Comparison of ENCODE assay signal across 16 cellular contexts in genomic region chr2:26073830-26074229, GRCh38. TPM values are rescaled to one million over a fixed set of nuclear protein-coding genes. Genes with fewer than 3 reads are reported as not detected.
DNase-seq lines count a peak whose midpoint lies in the region; ATAC-seq, FAIRE-seq and TF ChIP-seq lines count a peak whose summit lies in the region.
"Had no signal": no experiment of that assay in that cellular context is flagged by ENCODE, and none has a peak within 500 bp of the region (broad histone marks: within the 10 kb centered on the region; RNA-seq: fewer than 3 reads in every experiment).

No MANE protein-coding gene starts in this region.

- TF ChIP-seq CTCF in Caco-2 (IDR thresholded peaks at IDR 0.05; ENCODE audit: insufficient read depth in 1 of 2, low read depth in 1 of 2, low read length in 1 of 2, severe bottlenecking in 1 of 2, unreplicated experiment in 1 of 2) = no peak
- TF ChIP-seq CTCF in GM12878 (IDR thresholded peaks at IDR 0.05 in 2 of 3, conservative IDR thresholded peaks at IDR 0.05 in 1 of 3; ENCODE audit: control insufficient read depth in 2 of 3, extremely low read depth in 1 of 3, insufficient read depth in 1 of 3, low read depth in 3 of 3, low read length in 3 of 3) = no peak
- TF ChIP-seq CTCF in HepG2 (CRISPR knock-in tag; IDR thresholded peaks at IDR 0.05) = no peak
- TF ChIP-seq CTCF in tibial artery (IDR thresholded peaks at IDR 0.05) = no peak
- TF ChIP-seq CTCF in pancreas (IDR thresholded peaks at IDR 0.05) = no peak

- intact Hi-C loops in Caco-2 (cut with micrococcal nuclease; ENCODE audit: unreplicated experiment) = no loop called here
- intact Hi-C loops in GM12878 (cut with micrococcal nuclease; ENCODE audit: unreplicated experiment) = no loop called here
- intact Hi-C loops in HepG2 (cut with micrococcal nuclease; ENCODE audit: unreplicated experiment) = loop anchor here (10.0 kb wide), 1 partner anchor 79 kb away; no protein-coding TSS in a partner anchor
- intact Hi-C loops in tibial artery (cut with DNase I; ENCODE audit: low total_unique reads) = no loop called here
- intact Hi-C loops in activated T-helper 1 cell treated with anti-CD3 and anti-CD28 coated beads, Interleukin-12 subunit alpha, Interleukin-12 subunit beta, Interleukin-2, Interleukin-4 antibody, amounts not matched to agents 30 ng/mL and 10 ng/mL and 1 ng/mL, durations not matched to agents 14 hours and 24 hours and 36 hours (cut with micrococcal nuclease) = no loop called here
- intact Hi-C loops in pancreas (cut with DNase I) = no loop called here

- BruUV-seq in Caco-2 (replicated peaks; lab: Mats Ljungman, UMichigan) = no TSS peak
- BruUV-seq in GM12878 (replicated peaks; lab: Mats Ljungman, UMichigan) = TSS peak; percentile 7
- no TSS peak for BruUV-seq in HepG2 (replicated peaks; lab: Mats Ljungman, UMichigan)

- SMC1A ChIA-PET in GM12878 (lab: Charles Lee; ENCODE audit: uncharacterized antibody, unreplicated experiment) = interaction anchor here (0.7 to 1.5 kb wide), 9 partner anchors 9 to 222 kb away, joined by 3 to 5 read pairs (median 3); partner anchors contain the start of gene RAB10

- H3K4me3 ChIP-seq in Caco-2 (ENCODE audit: low read depth, low read length) (no peak overlapping the region), GM12878 (no peak overlapping the region), HepG2 (replicated peaks in 1 of 3; ENCODE audit: insufficient read depth in 1 of 3, low read depth in 2 of 3, low read length in 3 of 3) (no peak overlapping the region), small intestine (ENCODE audit: low read depth in 1 of 2, low read length in 2 of 2) (no peak overlapping the region), tibial artery (no peak overlapping the region), pancreas (no peak overlapping the region)

- no peak for FAIRE-seq in GM12878 (lab: Jason Lieb, UNC)
- no peak for FAIRE-seq in HepG2 (lab: Jason Lieb, UNC)
- no peak for FAIRE-seq in small intestine (lab: Jason Lieb, UNC)
- FAIRE-seq in pancreas (lab: Jason Lieb, UNC) = no peak

- H3K9ac ChIP-seq in GM12878 (ENCODE audit: control insufficient read depth, insufficient read depth, low read length) (no peak overlapping the region), HepG2 (ENCODE audit: insufficient read depth, low read depth, low read length) (no peak overlapping the region)

- no peak for TF ChIP-seq EP300 in GM12878 (IDR thresholded peaks at IDR 0.05; ENCODE audit: borderline replicate concordance in 1 of 2, control insufficient read depth in 1 of 2, low read depth in 2 of 2, low read length in 2 of 2)
- TF ChIP-seq EP300 in HepG2 (IDR thresholded peaks at IDR 0.05; ENCODE audit: low read depth in 2 of 2, low read length in 2 of 2) = no peak
- no peak for TF ChIP-seq EP300 in HepG2 (CRISPR knock-in tag; IDR thresholded peaks at IDR 0.05; ENCODE audit: borderline replicate concordance)

- H3K79me2 ChIP-seq in GM12878 (ENCODE audit: control insufficient read depth, insufficient read depth, low read length) (peaks cover 79% of the 10 kb centered on the region), HepG2 (ENCODE audit: insufficient read depth, low read length) (peaks cover 91% of the 10 kb centered on the region)

- no peaks in the 10 kb centered on the region; the same call in 1 of the 2 replicates for H3K36me3 ChIP-seq in Caco-2 (ENCODE audit: control insufficient read depth, insufficient read depth, low read length)
- H3K36me3 ChIP-seq in GM12878 (ENCODE audit: control insufficient read depth in 2 of 2, insufficient read depth in 2 of 2, low read length in 1 of 2) = no peaks in the 10 kb centered on the region; a peak in 1 of 4 replicates
- 0 out of 5 replicates have a peak, but pooled peaks cover 0 to 3% of the 10 kb centered on the region in 2 experiments for H3K36me3 ChIP-seq in HepG2 (replicated peaks in 1 of 2; ENCODE audit: control insufficient read depth in 1 of 2, insufficient read depth in 2 of 2, low read length in 2 of 2)
- no peaks in the 10 kb centered on the region for H3K36me3 ChIP-seq in small intestine (ENCODE audit: control insufficient read depth in 2 of 2, insufficient read depth in 2 of 2, low read length in 2 of 2)
- H3K36me3 ChIP-seq in tibial artery = no peaks in the 10 kb centered on the region
- no peaks in the 10 kb centered on the region for H3K36me3 ChIP-seq in pancreas
- H3K36me3 ChIP-seq: BE2C had no signal

- CTCF ChIA-PET in Caco-2 (lab: Charles Lee) = interaction anchor here (0.8 to 1.3 kb wide), 4 partner anchors 14 to 57 kb away, joined by 3 to 4 read pairs (median 3); partner anchors contain the start of gene RAB10
- CTCF ChIA-PET in GM12878 (lab: Yijun Ruan, JAX) = interaction anchor here (0.9 to 3.4 kb wide), 4 partner anchors 10 to 82 kb away, joined by 3 to 10 read pairs (median 6); no protein-coding TSS in a partner anchor
- CTCF ChIA-PET in HepG2 (lab: Yijun Ruan, JAX; ENCODE audit: low intra/inter-chr PET ratio, low total read pairs) = no interaction called here

- peaks cover 8% of the 10 kb centered on the region for H3K9me3 Mint-ChIP-seq in Caco-2 (ENCODE audit: unreplicated experiment)
- H3K9me3 Mint-ChIP-seq in activated T-helper 1 cell treated with anti-CD3 and anti-CD28 coated beads, Interleukin-12 subunit alpha, Interleukin-12 subunit beta, Interleukin-2, Interleukin-4 antibody, amounts not matched to agents 30 ng/mL and 10 ng/mL and 1 ng/mL, durations not matched to agents 14 hours and 24 hours and 36 hours = peaks cover 5% of the 10 kb centered on the region
- H3K9me3 Mint-ChIP-seq: CD8-positive, alpha-beta T cell; HFFc6 had no signal

- H3K9me3 ChIP-seq in Caco-2 = no peaks in the 10 kb centered on the region
- H3K9me3 ChIP-seq in GM12878 (replicated peaks; ENCODE audit: control insufficient read depth, insufficient read depth, low read length) = no peaks in the 10 kb centered on the region; the same call in 1 of the 3 replicates
- H3K9me3 ChIP-seq in HepG2 (ENCODE audit: low read length) = no peaks in the 10 kb centered on the region
- H3K9me3 ChIP-seq in small intestine (ENCODE audit: control insufficient read depth, low read depth) = no peaks in the 10 kb centered on the region
- no peaks in the 10 kb centered on the region for H3K9me3 ChIP-seq in tibial artery
- no peaks in the 10 kb centered on the region for H3K9me3 ChIP-seq in pancreas
- H3K9me3 ChIP-seq: BE2C had no signal

- no peak overlapping the region for H3K4me2 ChIP-seq in GM12878 (ENCODE audit: control insufficient read depth, insufficient read depth)
- no peak overlapping the region for H3K4me2 ChIP-seq in HepG2 (ENCODE audit: low read depth, low read length)

- 96% methylated on average over 3 of the region's 3 CpGs for WGBS in GM12878 (ENCODE audit: insufficient coverage, insufficient replicate concordance, low lambda C conversion rate, missing lambda C conversion rate)
- WGBS in HepG2 (ENCODE audit: low lambda C conversion rate) = 59% methylated on average over 3 of the region's 3 CpGs
- WGBS in small intestine, 3 donors = 20 to 66% (median 39%) methylated on average over 3 of the region's 3 CpGs
- 42 to 52% methylated on average over 3 of the region's 3 CpGs for WGBS in pancreas, 2 donors

- H3K27ac ChIP-seq in GM12878 (ENCODE audit: control insufficient read depth, insufficient read depth) (no peak overlapping the region), HepG2 (ENCODE audit: extremely low read length, insufficient read depth, low read length) (peak overlapping the region; percentile 7), small intestine (ENCODE audit: low read depth in 1 of 2, low read length in 1 of 2) (no peak overlapping the region), tibial artery (no peak overlapping the region), pancreas (no peak overlapping the region)

- RAD21 ChIA-PET in GM12878 (lab: Charles Lee; ENCODE audit: unreplicated experiment) = interaction anchor here (2.2 kb wide), 1 partner anchor 39 kb away, joined by 6 read pairs; the partner anchor contains the start of gene RAB10

- H4K20me1 ChIP-seq in GM12878 (ENCODE audit: control insufficient read depth, insufficient read depth) (no peaks in the 10 kb centered on the region), HepG2 (ENCODE audit: insufficient read depth, low read length) (peaks cover 56% of the 10 kb centered on the region)

- H3K27me3 ChIP-seq in Caco-2 (replicated peaks; ENCODE audit: control insufficient read depth, insufficient read depth, low read length) (no peaks in the 10 kb centered on the region), GM12878 (replicated peaks in 1 of 2; ENCODE audit: control insufficient read depth in 2 of 2, insufficient read depth in 2 of 2, low read length in 1 of 2) (no peaks in the 10 kb centered on the region), HepG2 (ENCODE audit: control insufficient read depth in 1 of 2, insufficient read depth in 2 of 2, low read length in 2 of 2) (no peaks in the 10 kb centered on the region), small intestine (ENCODE audit: control insufficient read depth in 2 of 2, insufficient read depth in 2 of 2, low read length in 2 of 2) (no peaks in the 10 kb centered on the region), tibial artery (no peaks in the 10 kb centered on the region), pancreas (no peaks in the 10 kb centered on the region)
- H3K27me3 ChIP-seq: BE2C had no signal

- peak overlapping the region; percentile 2 for H3K27ac Mint-ChIP-seq in Caco-2 (ENCODE audit: unreplicated experiment)
- H3K27ac Mint-ChIP-seq in activated T-helper 1 cell treated with anti-CD3 and anti-CD28 coated beads, Interleukin-12 subunit alpha, Interleukin-12 subunit beta, Interleukin-2, Interleukin-4 antibody, amounts not matched to agents 30 ng/mL and 10 ng/mL and 1 ng/mL, durations not matched to agents 14 hours and 24 hours and 36 hours = no peak overlapping the region
- H3K27ac Mint-ChIP-seq: CD8-positive, alpha-beta T cell; HFFc6 had no signal

- ATAC-seq in GM12878 = no peak
- no peak for ATAC-seq in HepG2
- no peak for ATAC-seq in pancreas
- ATAC-seq: CD8-positive, alpha-beta T cell; Right ventricle myocardium inferior had no signal

- no peak for TF ChIP-seq RAD21 in GM12878 (IDR thresholded peaks at IDR 0.05; ENCODE audit: insufficient read depth, low read depth, low read length)
- TF ChIP-seq RAD21 in HepG2 (CRISPR knock-in tag; IDR thresholded peaks at IDR 0.05) = no peak

- peaks cover 43% of the 10 kb centered on the region for H3K4me1 ChIP-seq in Caco-2
- H3K4me1 ChIP-seq in GM12878 (ENCODE audit: control insufficient read depth, insufficient read depth, low read length) = peaks cover 18% of the 10 kb centered on the region
- H3K4me1 ChIP-seq in HepG2 (ENCODE audit: insufficient read depth, low read length) = peaks cover 57% of the 10 kb centered on the region
- peaks cover 6 to 16% of the 10 kb centered on the region in 2 donors for H3K4me1 ChIP-seq in small intestine (ENCODE audit: control insufficient read depth in 2 of 2, insufficient read depth in 1 of 2, low read depth in 1 of 2, low read length in 1 of 2)
- peaks cover 0 to 38% (median 12%) of the 10 kb centered on the region in 4 donors for H3K4me1 ChIP-seq in tibial artery
- peaks cover 14 to 30% (median 23%) of the 10 kb centered on the region in 3 donors for H3K4me1 ChIP-seq in pancreas
- H3K4me1 ChIP-seq: BE2C had no signal

- H3K4me3 Mint-ChIP-seq in Caco-2 (ENCODE audit: unreplicated experiment) = peak overlapping the region; percentile 1
- H3K4me3 Mint-ChIP-seq in activated T-helper 1 cell treated with anti-CD3 and anti-CD28 coated beads, Interleukin-12 subunit alpha, Interleukin-12 subunit beta, Interleukin-2, Interleukin-4 antibody, amounts not matched to agents 30 ng/mL and 10 ng/mL and 1 ng/mL, durations not matched to agents 14 hours and 24 hours and 36 hours = no peak overlapping the region
- H3K4me3 Mint-ChIP-seq: CD8-positive, alpha-beta T cell; HFFc6 had no signal

- no peak for TF ChIP-seq POLR2A in GM12878 (IDR thresholded peaks at IDR 0.05; ENCODE audit: low read depth, low read length)
- no peak for TF ChIP-seq POLR2A in HepG2 (IDR thresholded peaks at IDR 0.05; ENCODE audit: insufficient read depth in 1 of 2, low read depth in 2 of 2, low read length in 2 of 2)

- POLR2A ChIA-PET in Caco-2 (lab: Charles Lee) (interaction anchor here (0.6 to 1.0 kb wide), 3 partner anchors 40 to 82 kb away, joined by 3 to 6 read pairs (median 5); partner anchors contain the start of gene RAB10), GM12878 (lab: Charles Lee) (interaction anchor here (1.6 to 1.8 kb wide), 2 partner anchors 10 kb away, joined by 3 to 4 read pairs; no protein-coding TSS in a partner anchor), HepG2 (lab: Yijun Ruan, JAX) (interaction anchor here (0.8 kb wide), 1 partner anchor 41 kb away, joined by 5 read pairs; the partner anchor contains the start of gene RAB10)

- H3K4me1 Mint-ChIP-seq in Caco-2 (ENCODE audit: low read depth, unreplicated experiment) = peaks cover 45% of the 10 kb centered on the region
- peaks cover 51% of the 10 kb centered on the region for H3K4me1 Mint-ChIP-seq in activated T-helper 1 cell treated with anti-CD3 and anti-CD28 coated beads, Interleukin-12 subunit alpha, Interleukin-12 subunit beta, Interleukin-2, Interleukin-4 antibody, amounts not matched to agents 30 ng/mL and 10 ng/mL and 1 ng/mL, durations not matched to agents 14 hours and 24 hours and 36 hours (ENCODE audit: low read depth)

- DNase-seq in Caco-2 (no peak), GM12878 (ENCODE audit: low read depth, low spot score) (no peak), HepG2 (ENCODE audit: low spot score) (peak; percentile 31), small intestine (peak; percentile 45), tibial artery (no peak), NCI-H748 (lab: John Stamatoyannopoulos, UW; ENCODE audit: unreplicated experiment) (no peak), pancreas (no peak)
- no peak for DNase-seq in activated T-helper 1 cell treated with anti-CD3 and anti-CD28 coated beads, Interleukin-12 subunit alpha, Interleukin-12 subunit beta, Interleukin-2, Interleukin-4 antibody, amounts not matched to agents 30 ng/mL and 10 ng/mL and 1 ng/mL, durations not matched to agents 14 hours and 24 hours and 36 hours (ENCODE audit: low spot score)
- DNase-seq: BE2C; CD8-positive, alpha-beta T cell; HFFc6; Karpas-422; NCI-H2029; NCI-H2171 treated with DMSO at 0.1 percent for 48 hours; NCI-H82 had no signal

- no peaks in the 10 kb centered on the region for H3K27me3 Mint-ChIP-seq in Caco-2 (ENCODE audit: insufficient read depth, unreplicated experiment)
- H3K27me3 Mint-ChIP-seq in activated T-helper 1 cell treated with anti-CD3 and anti-CD28 coated beads, Interleukin-12 subunit alpha, Interleukin-12 subunit beta, Interleukin-2, Interleukin-4 antibody, amounts not matched to agents 30 ng/mL and 10 ng/mL and 1 ng/mL, durations not matched to agents 14 hours and 24 hours and 36 hours (ENCODE audit: insufficient read depth) = no peaks in the 10 kb centered on the region

- H2AFZ ChIP-seq in GM12878 (ENCODE audit: control insufficient read depth, low read depth, low read length) (no peak overlapping the region), HepG2 (ENCODE audit: low read length) (no peak overlapping the region)

- peaks cover 41% of the 10 kb centered on the region for H3K36me3 Mint-ChIP-seq in Caco-2 (ENCODE audit: insufficient read depth, unreplicated experiment)
- peaks cover 18% of the 10 kb centered on the region for H3K36me3 Mint-ChIP-seq in activated T-helper 1 cell treated with anti-CD3 and anti-CD28 coated beads, Interleukin-12 subunit alpha, Interleukin-12 subunit beta, Interleukin-2, Interleukin-4 antibody, amounts not matched to agents 30 ng/mL and 10 ng/mL and 1 ng/mL, durations not matched to agents 14 hours and 24 hours and 36 hours (ENCODE audit: low read depth)

- in situ Hi-C loops in GM12878 (cut with MboI) (no loop called here), HepG2 (cut with HindIII; ENCODE audit: extremely low pct_ligation_motif_present, low pct_unique_long_range_greater_than_20kb) (no loop called here)

RNA-seq across cellular contexts. Expression of gene RAB10, which starts 39.9 kb away (rescaled TPM):
- total RNA-seq in Caco-2 (2022) (203 and 213 TPM in 2 replicates), GM12878 (2014; rRNA removed) (42.5 and 45.1 TPM in 2 replicates), GM12878 (2014; rRNA removed; fragmentation: Illumina TruSeq; extraction: Trizol) (70.1 and 71.1 TPM in 2 replicates), GM12878 (2021) (87.5 and 88.9 TPM in 2 replicates), HepG2 (2016; rRNA removed; fragmentation: Illumina TruSeq; extraction: Trizol) (106 and 120 TPM in 2 replicates), pancreas (10 to 100 TPM; 27.4 to 62.9 (median 50.0) TPM)
- 96.9 and 119 TPM in 2 replicates for total RNA-seq in GM12878 (2013; cell fraction: nucleolus; rRNA removed)
- 17.1 TPM for polyA plus RNA-seq in GM12878 (2011; ENCODE audit: low read depth)
- polyA plus RNA-seq in GM12878 (2011; rRNA removed) (108 and 190 TPM in 2 replicates), GM12878 (2014; fragmentation: Illumina TruSeq; extraction: Trizol) (84.0 and 138 TPM in 2 replicates), GM12878 (2014; fragmentation: Nextera tagmentation; extraction: Ambion mirVana) (10 to 100 TPM; 13.3 to 24.8 TPM), GM12878 (2014; rRNA removed) (44.2 and 79.9 TPM in 2 replicates), GM12878 (2016; fragmentation: Nextera tagmentation; extraction: Ambion mirVana) (100 to 1,000 TPM; 108 to 109 TPM), HepG2 (2011; rRNA removed) (39.0 and 48.2 TPM in 2 replicates), small intestine (10 to 100 TPM; 39.7 to 65.5 (median 48.3) TPM), pancreas (10 to 100 TPM; 16.5 to 29.1 TPM)
- 42.2 and 49.8 TPM in 2 replicates for polyA plus RNA-seq in GM12878 (2011; cell fraction: cytosol; rRNA removed)
- polyA plus RNA-seq in GM12878 (2011; cell fraction: nucleus; rRNA removed) = 28.6 and 41.9 TPM in 2 replicates
- 31.0 and 49.6 TPM in 2 replicates for polyA plus RNA-seq in GM12878 (2012)
- polyA minus RNA-seq in GM12878 (2011; rRNA and poly(A)+ RNA removed) = 43.9 and 62.6 TPM in 2 replicates
- 34.2 and 46.3 TPM in 2 replicates for polyA minus RNA-seq in GM12878 (2011; cell fraction: cytosol; rRNA and poly(A)+ RNA removed)
- 22.2 and 40.9 TPM in 2 replicates for polyA minus RNA-seq in GM12878 (2011; cell fraction: nucleus; rRNA and poly(A)+ RNA removed)
- total RNA-seq in HepG2 (2016; cell fraction: cytosol; rRNA removed; fragmentation: Illumina TruSeq; extraction: Trizol; ENCODE audit: low read depth) = 19.3 and 24.2 TPM in 2 replicates
- 113 and 116 TPM in 2 replicates for total RNA-seq in HepG2 (2016; cell fraction: insoluble cytoplasmic fraction; rRNA removed; fragmentation: Illumina TruSeq; extraction: Trizol)
- 40.0 and 43.5 TPM in 2 replicates for total RNA-seq in HepG2 (2016; cell fraction: membrane; rRNA removed; fragmentation: Illumina TruSeq; extraction: Trizol)
- 72.2 and 76.5 TPM in 2 replicates for total RNA-seq in HepG2 (2016; cell fraction: nucleus; rRNA removed; fragmentation: Illumina TruSeq; extraction: Trizol)
- 33.3 and 40.9 TPM in 2 replicates for polyA plus RNA-seq in HepG2 (2011; cell fraction: cytosol; rRNA removed)
- polyA plus RNA-seq in HepG2 (2011; cell fraction: nucleus; rRNA removed) = 28.6 and 31.9 TPM in 2 replicates
- polyA plus RNA-seq in HepG2 (2012) = 98.5 and 102 TPM in 2 replicates
- 18.0 and 27.8 TPM in 2 replicates for polyA plus RNA-seq in HepG2 (2016; cell fraction: cytosol; fragmentation: Illumina TruSeq; extraction: Trizol; ENCODE audit: low read depth)
- 113 and 118 TPM in 2 replicates for polyA plus RNA-seq in HepG2 (2016; cell fraction: insoluble cytoplasmic fraction; fragmentation: Illumina TruSeq; extraction: Trizol; ENCODE audit: low read depth)
- 28.6 and 39.1 TPM in 2 replicates for polyA plus RNA-seq in HepG2 (2016; cell fraction: membrane; fragmentation: Illumina TruSeq; extraction: Trizol; ENCODE audit: low read depth)
- 112 and 122 TPM in 2 replicates for polyA plus RNA-seq in HepG2 (2016; cell fraction: nucleus; fragmentation: Illumina TruSeq; extraction: Trizol; ENCODE audit: insufficient read depth, low read depth)
- polyA minus RNA-seq in HepG2 (2011; rRNA and poly(A)+ RNA removed; ENCODE audit: low replicate concordance) = 42.7 and 61.6 TPM in 2 replicates
- polyA minus RNA-seq in HepG2 (2011; cell fraction: cytosol; rRNA and poly(A)+ RNA removed) = 82.0 and 98.0 TPM in 2 replicates
- polyA minus RNA-seq in HepG2 (2011; cell fraction: nucleus; rRNA and poly(A)+ RNA removed) = 46.1 and 55.2 TPM in 2 replicates
- total RNA-seq in activated T-helper 1 cell treated with anti-CD3 and anti-CD28 coated beads, Interleukin-12 subunit alpha, Interleukin-12 subunit beta, Interleukin-2, Interleukin-4 antibody, amounts not matched to agents 30 ng/mL and 10 ng/mL and 1 ng/mL, durations not matched to agents 14 hours and 24 hours and 36 hours = 128 and 130 TPM in 2 replicates

Comparison
In these comparisons a context has a peak if more than half of its experiments do, and no peak if none do; other contexts are left out.
1. DNase-seq: peak in HepG2 (single experiment) and small intestine (single experiment); none in Caco-2 (0 of 2), GM12878 (single experiment), tibial artery (0 of 2), activated T-helper 1 cell treated with anti-CD3 and anti-CD28 coated beads, Interleukin-12 subunit alpha, Interleukin-12 subunit beta, Interleukin-2, Interleukin-4 antibody, amounts not matched to agents 30 ng/mL and 10 ng/mL and 1 ng/mL, durations not matched to agents 14 hours and 24 hours and 36 hours (single experiment), NCI-H748 (single experiment) and pancreas (0 of 6).